In the genomic region with DNA sequence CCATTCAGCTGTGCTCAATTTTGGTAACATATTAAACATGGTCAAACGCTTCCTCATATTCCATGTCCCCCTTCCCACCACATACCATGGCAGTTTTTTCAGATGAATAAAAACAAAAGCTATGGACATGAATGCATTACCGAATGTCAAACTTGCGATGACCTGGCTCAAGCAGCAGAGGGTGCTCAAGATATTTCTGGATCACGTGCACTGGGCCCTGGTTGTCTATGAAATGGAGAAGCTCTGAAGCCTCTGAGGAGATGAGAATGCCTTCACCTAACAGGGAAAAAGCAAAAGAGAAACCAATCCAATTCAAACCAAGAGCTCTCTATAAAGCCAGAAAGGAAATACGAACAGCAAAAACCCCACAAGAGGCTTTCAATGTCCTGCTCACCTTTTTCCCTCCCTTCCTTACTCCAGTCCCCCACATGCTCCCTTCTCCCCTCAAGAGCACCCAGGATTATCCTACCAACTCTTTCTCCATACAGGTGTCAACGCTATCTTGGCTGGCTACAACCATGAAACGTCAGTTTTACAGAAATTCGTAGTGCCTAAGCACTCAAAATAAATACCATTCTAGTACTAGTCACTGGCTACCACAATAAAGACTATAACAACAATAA, we compare ENCODE assay signal across 8 cellular contexts. TPM values are rescaled to one million over a fixed set of nuclear protein-coding genes. Genes with fewer than 3 reads are reported as not detected.
DNase-seq lines count a peak whose midpoint lies in the region; ATAC-seq and TF ChIP-seq lines count a peak whose summit lies in the region.
"Not testable (repeated sequence)": the region's sequence is repeated elsewhere in the genome, so short reads cannot be mapped to it uniquely, and the experiment has no call there.

No MANE protein-coding gene starts in this region.

- H3K27me3 Mint-ChIP-seq in activated CD8-positive, alpha-beta T cell treated with anti-CD3 and anti-CD28 coated beads for 36 hours, result not testable (repeated sequence)

- not testable (repeated sequence) for H3K4me3 Mint-ChIP-seq in activated CD8-positive, alpha-beta T cell treated with anti-CD3 and anti-CD28 coated beads for 36 hours; stimulated activated effector memory CD8-positive, alpha-beta T cell treated with anti-CD3 and anti-CD28 coated beads, Interleukin-12 subunit alpha, Interleukin-12 subunit beta, amount 100 ng/mL, for 72 hours

- TF ChIP-seq POLR2A in heart left ventricle (IDR thresholded peaks at IDR 0.05), result not testable (repeated sequence)

- no CpG with 5 or more reads among the region's 8 CpGs for whole genome bisulfite sequencing in heart left ventricle, 4 donors

- H3K4me1 ChIP-seq in heart left ventricle, result not testable (repeated sequence)

- DNase-seq in activated CD8-positive, alpha-beta T cell treated with anti-CD3 and anti-CD28 coated beads for 36 hours; heart left ventricle; stimulated activated effector memory CD8-positive, alpha-beta T cell treated with anti-CD3 and anti-CD28 coated beads, Interleukin-12 subunit alpha, Interleukin-12 subunit beta, amount 100 ng/mL, for 72 hours (ENCODE audit: low spot score in 2 of 2): not testable (repeated sequence)

- H3K27ac ChIP-seq in heart left ventricle, result not testable (repeated sequence)

- not testable (repeated sequence) for H3K4me3 ChIP-seq in heart left ventricle

- intact Hi-C loops in activated CD8-positive, alpha-beta T cell treated with anti-CD3 and anti-CD28 coated beads for 36 hours (cut with micrococcal nuclease); heart left ventricle (cut with DNase I): not testable (repeated sequence)

- ATAC-seq in GM18499 (IDR thresholded peaks at IDR 0.05; ENCODE audit: insufficient read depth, unreplicated experiment), result peak; percentile 90
- ATAC-seq in GM19438 (IDR thresholded peaks at IDR 0.05; ENCODE audit: low read depth, unreplicated experiment), result peak; percentile 89
- peak; percentile 87 for ATAC-seq in GM21825 (IDR thresholded peaks at IDR 0.05; ENCODE audit: unreplicated experiment)
- peak; percentile 74 for ATAC-seq in HG02973 (IDR thresholded peaks at IDR 0.05; ENCODE audit: unreplicated experiment)
- ATAC-seq in HG03460 (IDR thresholded peaks at IDR 0.05; ENCODE audit: unreplicated experiment), result peak; percentile 84
- ATAC-seq in activated CD8-positive, alpha-beta T cell treated with anti-CD3 and anti-CD28 coated beads for 36 hours, result peak; percentile 82
- peak in 3 of 4 donors; percentile 58 to 70 (median 65) for ATAC-seq in heart left ventricle
- ATAC-seq in stimulated activated effector memory CD8-positive, alpha-beta T cell treated with anti-CD3 and anti-CD28 coated beads, Interleukin-12 subunit alpha, Interleukin-12 subunit beta, amount 100 ng/mL, for 72 hours, result peak; percentile 71

- not testable (repeated sequence) for H3K36me3 Mint-ChIP-seq in activated CD8-positive, alpha-beta T cell treated with anti-CD3 and anti-CD28 coated beads for 36 hours (ENCODE audit: low read depth); stimulated activated effector memory CD8-positive, alpha-beta T cell treated with anti-CD3 and anti-CD28 coated beads, Interleukin-12 subunit alpha, Interleukin-12 subunit beta, amount 100 ng/mL, for 72 hours

- H3K4me1 Mint-ChIP-seq in activated CD8-positive, alpha-beta T cell treated with anti-CD3 and anti-CD28 coated beads for 36 hours (ENCODE audit: low read depth); stimulated activated effector memory CD8-positive, alpha-beta T cell treated with anti-CD3 and anti-CD28 coated beads, Interleukin-12 subunit alpha, Interleukin-12 subunit beta, amount 100 ng/mL, for 72 hours: not testable (repeated sequence)

- not testable (repeated sequence) for H3K9me3 ChIP-seq in heart left ventricle

- H3K36me3 ChIP-seq in heart left ventricle, result not testable (repeated sequence)

- TF ChIP-seq CTCF in activated CD8-positive, alpha-beta T cell treated with anti-CD3 and anti-CD28 coated beads for 36 hours (IDR thresholded peaks at IDR 0.05); heart left ventricle (IDR thresholded peaks at IDR 0.05): not testable (repeated sequence)

- H3K27ac Mint-ChIP-seq in activated CD8-positive, alpha-beta T cell treated with anti-CD3 and anti-CD28 coated beads for 36 hours; stimulated activated effector memory CD8-positive, alpha-beta T cell treated with anti-CD3 and anti-CD28 coated beads, Interleukin-12 subunit alpha, Interleukin-12 subunit beta, amount 100 ng/mL, for 72 hours: not testable (repeated sequence)

- POLR2A ChIA-PET in activated CD8-positive, alpha-beta T cell treated with anti-CD3 and anti-CD28 coated beads for 36 hours (lab: Charles Lee), result not testable (repeated sequence)

- H3K9me3 Mint-ChIP-seq in activated CD8-positive, alpha-beta T cell treated with anti-CD3 and anti-CD28 coated beads for 36 hours; stimulated activated effector memory CD8-positive, alpha-beta T cell treated with anti-CD3 and anti-CD28 coated beads, Interleukin-12 subunit alpha, Interleukin-12 subunit beta, amount 100 ng/mL, for 72 hours: not testable (repeated sequence)

- H3K27me3 ChIP-seq in heart left ventricle, result not testable (repeated sequence)

- CTCF ChIA-PET in activated CD8-positive, alpha-beta T cell treated with anti-CD3 and anti-CD28 coated beads for 36 hours (lab: Charles Lee), result not testable (repeated sequence)

RNA-seq across cellular contexts. Expression of a gene that starts 27.2 kb away (rescaled TPM):
- total RNA-seq in activated CD8-positive, alpha-beta T cell treated with anti-CD3 and anti-CD28 coated beads for 36 hours, result under 1 TPM; 0.74 to 0.77 TPM
- total RNA-seq in heart left ventricle, result 1 to 10 TPM; 2.3 to 8.2 (median 3.9) TPM
- polyA plus RNA-seq in heart left ventricle, result 1 to 10 TPM in 1 of 2 donors, under 1 TPM in 1; 0.61 to 2.7 TPM
